ENCODE assay signal across 1 cellular context in genomic region chr16:87207965-87208364, GRCh38.
TF ChIP-seq lines count a peak whose summit lies in the region.

No MANE protein-coding gene starts in this region.

TF ChIP-seq in A549, 52 proteins besides CTCF, POLR2A, EP300 and RAD21 (continued from another document):
- TF ChIP-seq E2F6 (IDR thresholded peaks at IDR 0.05; ENCODE audit: borderline replicate concordance, low read depth) (no peak), KDM5A (IDR thresholded peaks at IDR 0.05) (no peak), HOXB13 (CRISPR knock-in tag; IDR thresholded peaks at IDR 0.05; ENCODE audit: low read depth) (no peak), CBX2 (IDR thresholded peaks at IDR 0.05; ENCODE audit: borderline replicate concordance, low read depth) (no peak), ZFP36 (IDR thresholded peaks at IDR 0.05; ENCODE audit: borderline replicate concordance, partially characterized antibody) (no peak), CHD2 (IDR thresholded peaks at IDR 0.05; ENCODE audit: low read length, partially characterized antibody) (no peak), NR3C1 (IDR thresholded peaks at IDR 0.05) (no peak), CHD4 (IDR thresholded peaks at IDR 0.05; ENCODE audit: borderline replicate concordance) (no peak)
